ENCODE assay signal across 14 cellular contexts in genomic region chr6:135145509-135145865, GRCh38. TPM values are rescaled to one million over a fixed set of nuclear protein-coding genes. Genes with fewer than 3 reads are reported as not detected.
DNase-seq lines count a peak whose midpoint lies in the region; ATAC-seq and TF ChIP-seq lines count a peak whose summit lies in the region.
"Had no signal": no experiment of that assay in that cellular context is flagged by ENCODE, and none has a peak within 500 bp of the region (broad histone marks: within the 10 kb centered on the region; RNA-seq: fewer than 3 reads in every experiment).

No MANE protein-coding gene starts in this region.

- TF ChIP-seq CTCF in CD14-positive monocyte (IDR thresholded peaks at IDR 0.05) (no peak), right lobe of liver (IDR thresholded peaks at IDR 0.05) (no peak)

- no peaks in the 10 kb centered on the region for H3K79me1 ChIP-seq in mesendoderm (ENCODE audit: low read length)

- WGBS in right lobe of liver (ENCODE audit: insufficient coverage, low coverage, low lambda C conversion rate, missing lambda C conversion rate) = 33% methylated on average over 1 of the region's 1 CpG
- WGBS in mesendoderm (ENCODE audit: extremely low coverage, insufficient coverage, low lambda C conversion rate) = no CpG with 5 or more reads among the region's 1 CpG

- no peak overlapping the region for H3K4me2 ChIP-seq in mesendoderm (ENCODE audit: low read length)

- H3K4me1 ChIP-seq in right lobe of liver (no peaks in the 10 kb centered on the region), mesendoderm (ENCODE audit: control insufficient read depth, low read depth, low read length) (peaks cover 4% of the 10 kb centered on the region)
- H3K4me1 ChIP-seq: tibial artery had no signal

- H2AK5ac ChIP-seq in mesendoderm (ENCODE audit: low read length) = no peak overlapping the region

- peak overlapping the region; percentile 71 to 89 for H3K4me3 Mint-ChIP-seq in CD14-positive monocyte
- peak overlapping the region; percentile 55 for H3K4me3 Mint-ChIP-seq in activated T-helper 2 cell treated with anti-CD3 and anti-CD28 coated beads, Interferon-gamma antibody, Interleukin-2, Interleukin-4, amounts not matched to agents 10 μg/mL and 5 μg/mL and 100 μg/mL, durations not matched to agents 14 hours and 24 hours and 36 hours (ENCODE audit: low read depth)
- H3K4me3 Mint-ChIP-seq: GM23338, neural crest cell had no signal

- intact Hi-C loops in CD14-positive monocyte (cut with micrococcal nuclease) (loop anchor here (10.0 kb wide), 2 partner anchors 269 to 279 kb away; no protein-coding TSS in a partner anchor), right lobe of liver (cut with DNase I) (no loop called here)
- intact Hi-C loops in activated T-helper 2 cell treated with anti-CD3 and anti-CD28 coated beads, Interferon-gamma antibody, Interleukin-2, Interleukin-4, amounts not matched to agents 10 μg/mL and 5 μg/mL and 100 μg/mL, durations not matched to agents 14 hours and 24 hours and 36 hours (cut with micrococcal nuclease) = loop anchor here (1.0 to 5.0 kb wide), 7 partner anchors 17 to 292 kb away; no protein-coding TSS in a partner anchor

- no peak overlapping the region for H4K8ac ChIP-seq in mesendoderm (ENCODE audit: low read depth, low read length)

- no peak overlapping the region for H3K4ac ChIP-seq in mesendoderm (ENCODE audit: low read depth, low read length)

- peaks cover 51% of the 10 kb centered on the region for H3K4me1 Mint-ChIP-seq in CD14-positive monocyte
- H3K4me1 Mint-ChIP-seq in activated T-helper 2 cell treated with anti-CD3 and anti-CD28 coated beads, Interferon-gamma antibody, Interleukin-2, Interleukin-4, amounts not matched to agents 10 μg/mL and 5 μg/mL and 100 μg/mL, durations not matched to agents 14 hours and 24 hours and 36 hours (ENCODE audit: low read depth) = peaks cover 62% of the 10 kb centered on the region
- H3K4me1 Mint-ChIP-seq: neural crest cell had no signal

- H2BK120ac ChIP-seq in mesendoderm (ENCODE audit: low read depth, low read length) = no peak overlapping the region

- H3K23ac ChIP-seq in mesendoderm (ENCODE audit: low read length) = no peak overlapping the region

- H3K9ac ChIP-seq in mesendoderm (ENCODE audit: low read length) = no peak overlapping the region

- no peaks in the 10 kb centered on the region for H3K79me2 ChIP-seq in mesendoderm (ENCODE audit: control insufficient read depth, insufficient read depth, low read length)

- H3K36me3 ChIP-seq in KOPT-K1 (ENCODE audit: insufficient read depth, low read length) = no peaks in the 10 kb centered on the region
- no peaks in the 10 kb centered on the region for H3K36me3 ChIP-seq in right lobe of liver
- no peaks in the 10 kb centered on the region for H3K36me3 ChIP-seq in mesendoderm (ENCODE audit: control insufficient read depth, insufficient read depth, low read length)
- H3K36me3 ChIP-seq: heart left ventricle, tibial artery had no signal

- H3K9me3 Mint-ChIP-seq in CD14-positive monocyte = peaks cover 0 to under 1% (median 0%) of the 10 kb centered on the region in 7 donors
- peaks cover under 1% of the 10 kb centered on the region for H3K9me3 Mint-ChIP-seq in activated T-helper 2 cell treated with anti-CD3 and anti-CD28 coated beads, Interferon-gamma antibody, Interleukin-2, Interleukin-4, amounts not matched to agents 10 μg/mL and 5 μg/mL and 100 μg/mL, durations not matched to agents 14 hours and 24 hours and 36 hours
- H3K9me3 Mint-ChIP-seq: GM23338, neural crest cell had no signal

- H3K27me3 ChIP-seq in right lobe of liver (no peaks in the 10 kb centered on the region), mesendoderm (ENCODE audit: insufficient read depth, low read length, poor library complexity) (no peaks in the 10 kb centered on the region)
- H3K27me3 ChIP-seq: heart left ventricle, tibial artery had no signal

- H3K27ac Mint-ChIP-seq in CD14-positive monocyte = peak overlapping the region; percentile 54 to 93 (median 84)
- H3K27ac Mint-ChIP-seq in activated T-helper 2 cell treated with anti-CD3 and anti-CD28 coated beads, Interferon-gamma antibody, Interleukin-2, Interleukin-4, amounts not matched to agents 10 μg/mL and 5 μg/mL and 100 μg/mL, durations not matched to agents 14 hours and 24 hours and 36 hours = peak overlapping the region; percentile 89
- H3K27ac Mint-ChIP-seq: GM23338 had no signal

- H2BK15ac ChIP-seq in mesendoderm (replicated peaks; ENCODE audit: low read depth) = no peak overlapping the region

- H2BK5ac ChIP-seq in mesendoderm (ENCODE audit: low read length) = no peak overlapping the region

- peaks cover 3% of the 10 kb centered on the region for H3K9me3 ChIP-seq in KOPT-K1 (ENCODE audit: insufficient read depth, low read length, poor library complexity, severe bottlenecking)
- H3K9me3 ChIP-seq in right lobe of liver = no peaks in the 10 kb centered on the region
- H3K9me3 ChIP-seq: tibial artery had no signal

- ATAC-seq in right lobe of liver (peak; percentile 56 to 86 (median 72)), GM18505 (IDR thresholded peaks at IDR 0.05; ENCODE audit: unreplicated experiment) (no peak)
- ATAC-seq: heart left ventricle had no signal

- H3K36me3 Mint-ChIP-seq in CD14-positive monocyte = no peaks in the 10 kb centered on the region
- peaks cover 11% of the 10 kb centered on the region for H3K36me3 Mint-ChIP-seq in activated T-helper 2 cell treated with anti-CD3 and anti-CD28 coated beads, Interferon-gamma antibody, Interleukin-2, Interleukin-4, amounts not matched to agents 10 μg/mL and 5 μg/mL and 100 μg/mL, durations not matched to agents 14 hours and 24 hours and 36 hours (ENCODE audit: low read depth)

- no peaks in the 10 kb centered on the region for H3K27me3 Mint-ChIP-seq in CD14-positive monocyte (ENCODE audit: low read depth in 3 of 3)
- no peaks in the 10 kb centered on the region for H3K27me3 Mint-ChIP-seq in activated T-helper 2 cell treated with anti-CD3 and anti-CD28 coated beads, Interferon-gamma antibody, Interleukin-2, Interleukin-4, amounts not matched to agents 10 μg/mL and 5 μg/mL and 100 μg/mL, durations not matched to agents 14 hours and 24 hours and 36 hours (ENCODE audit: low read depth)

- H3K27ac ChIP-seq in KOPT-K1 (ENCODE audit: low read depth, low read length, poor library complexity, severe bottlenecking) (peak overlapping the region; percentile 85), right lobe of liver (peak overlapping the region in 2 of 3 donors; percentile 4 to 36), mesendoderm (ENCODE audit: low read depth, low read length) (no peak overlapping the region)
- H3K27ac ChIP-seq: tibial artery had no signal

- H3K4me3 ChIP-seq in right lobe of liver = peak overlapping the region in 1 of 3 donors; percentile 3
- H3K4me3 ChIP-seq in mesendoderm (ENCODE audit: low read length) = no peak overlapping the region
- H3K4me3 ChIP-seq: GM23338, tibial artery had no signal

- TF ChIP-seq POLR2A in right lobe of liver (IDR thresholded peaks at IDR 0.05) (no peak), GM18505 (IDR thresholded peaks at IDR 0.05; ENCODE audit: borderline replicate concordance, extremely low read depth, insufficient read depth, insufficient read length) (no peak)

- H4K5ac ChIP-seq in mesendoderm (ENCODE audit: low read length) = no peak overlapping the region

- H3K18ac ChIP-seq in mesendoderm (ENCODE audit: low read length) = no peak overlapping the region

- no peak overlapping the region for H3K56ac ChIP-seq in mesendoderm (ENCODE audit: low read length)

- DNase-seq in CD14-positive monocyte (ENCODE audit: low spot score) = no peak
- DNase-seq in activated T-helper 2 cell treated with anti-CD3 and anti-CD28 coated beads, Interferon-gamma antibody, Interleukin-2, Interleukin-4, amounts not matched to agents 10 μg/mL and 5 μg/mL and 100 μg/mL, durations not matched to agents 14 hours and 24 hours and 36 hours (ENCODE audit: low spot score) = no peak
- DNase-seq in right lobe of liver = no peak
- no peak for DNase-seq in SK-N-DZ (ENCODE audit: low spot score)
- DNase-seq in NCI-H2171 (lab: John Stamatoyannopoulos, UW) = no peak
- no peak for DNase-seq in mesendoderm
- DNase-seq: heart left ventricle; NCI-H1092; stimulated activated CD4-positive, alpha-beta T cell treated with anti-CD3 and anti-CD28 coated beads, Interleukin-1b, Interleukin-23, amount 100 ng/mL, for 48 hours; tibial artery had no signal

RNA-seq across cellular contexts. Expression of gene MYB, which starts 35.6 kb away (rescaled TPM):
- 1 to 10 TPM; 1.7 to 2.2 TPM for polyA plus RNA-seq in CD14-positive monocyte
- total RNA-seq in activated T-helper 2 cell treated with anti-CD3 and anti-CD28 coated beads, Interferon-gamma antibody, Interleukin-2, Interleukin-4, amounts not matched to agents 10 μg/mL and 5 μg/mL and 100 μg/mL, durations not matched to agents 14 hours and 24 hours and 36 hours = 82.5 and 84.5 TPM in 2 replicates
- under 1 TPM in 5 of 6 experiments, not detected in 1; 0.11 to 0.51 (median 0.33) TPM for total RNA-seq in right lobe of liver
- 6.8 and 7.2 TPM in 2 replicates for polyA plus RNA-seq in SK-N-DZ (2014; cell fraction: cytosol; rRNA removed)
- 6.3 and 7.1 TPM in 2 replicates for polyA plus RNA-seq in SK-N-DZ (2014; cell fraction: nucleus; rRNA removed)
- 0.80 TPM for polyA plus RNA-seq in mesendoderm (2013, experiment 1 of 2)
- 0.66 TPM for polyA plus RNA-seq in mesendoderm (2013, experiment 2 of 2)
- polyA plus RNA-seq: heart left ventricle had no signal

Comparison
In these comparisons a context has a peak if more than half of its experiments do, and no peak if none do; other contexts are left out.
1. RNA of gene MYB, which starts 35.6 kb away (total RNA-seq): 82.5 to 84.5 TPM in activated T-helper 2 cell treated with anti-CD3 and anti-CD28 coated beads, Interferon-gamma antibody, Interleukin-2, Interleukin-4, amounts not matched to agents 10 μg/mL and 5 μg/mL and 100 μg/mL, durations not matched to agents 14 hours and 24 hours and 36 hours; 0.11 to 0.51 TPM in right lobe of liver; every median in the first group is over 10 times any median in the second.
2. intact Hi-C loops: an anchor here in CD14-positive monocyte (10.0 kb wide) and activated T-helper 2 cell treated with anti-CD3 and anti-CD28 coated beads, Interferon-gamma antibody, Interleukin-2, Interleukin-4, amounts not matched to agents 10 μg/mL and 5 μg/mL and 100 μg/mL, durations not matched to agents 14 hours and 24 hours and 36 hours (1.0 to 5.0 kb wide); none called in right lobe of liver.